ENCODE assay signal across 8 cellular contexts in the genomic region with DNA sequence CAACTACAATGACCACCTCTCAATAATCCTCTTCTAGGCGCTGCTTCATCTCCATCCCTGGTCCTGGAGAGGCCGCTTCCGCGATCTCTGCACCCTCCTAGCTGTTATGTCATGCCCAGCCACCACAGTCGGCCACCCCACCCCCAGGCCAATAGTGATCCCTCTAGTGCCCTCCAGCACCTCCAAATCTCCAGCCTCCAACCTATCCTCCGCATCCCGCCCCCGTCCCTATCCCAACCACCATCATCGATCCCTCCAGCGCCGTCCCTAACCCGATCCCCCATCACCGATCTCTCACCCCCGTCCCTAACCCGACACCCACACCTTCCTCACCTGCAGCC. TPM values are rescaled to one million over a fixed set of nuclear protein-coding genes. Genes with fewer than 3 reads are reported as not detected.
DNase-seq lines count a peak whose midpoint lies in the region; ATAC-seq and TF ChIP-seq lines count a peak whose summit lies in the region.

No MANE protein-coding gene starts in this region.

- intact Hi-C loops in CD8-positive, alpha-beta T cell (cut with DNase I, micrococcal nuclease), result loop anchor here (5.0 to 10.0 kb wide), 3 partner anchors 87 to 249 kb away; partner anchors contain the start of genes SEPTIN6 (in 1 of the 2) and UPF3B (in 1 of the 2)

- no peaks in the 10 kb centered on the region for H3K9me3 Mint-ChIP-seq in CD8-positive, alpha-beta T cell
- no peaks in the 10 kb centered on the region for H3K9me3 Mint-ChIP-seq in naive thymus-derived CD8-positive, alpha-beta T cell

- DNase-seq in CD8-positive, alpha-beta T cell, result peak in 1 of 7 experiments; percentile 16
- DNase-seq in SW480 (ENCODE audit: low spot score), result peak; percentile 16
- DNase-seq in epithelial cell of proximal tubule (ENCODE audit: low read depth), result no peak
- no peak for DNase-seq in naive thymus-derived CD8-positive, alpha-beta T cell
- DNase-seq in T1000 (lab: John Stamatoyannopoulos, UW), result no peak
- no peak for DNase-seq in NCI-H2227 (lab: John Stamatoyannopoulos, UW; ENCODE audit: unreplicated experiment)

- H3K27me3 ChIP-seq in CD8-positive, alpha-beta T cell (ENCODE audit: insufficient read depth, low read length), result no peaks in the 10 kb centered on the region

- no peaks in the 10 kb centered on the region for H3K36me3 ChIP-seq in CD8-positive, alpha-beta T cell (ENCODE audit: insufficient read depth, low read length)
- peaks cover 13 to 16% of the 10 kb centered on the region in 2 experiments; a peak in 2 of 3 replicates for H3K36me3 ChIP-seq in HEK293 (ENCODE audit: control insufficient read depth in 2 of 2, insufficient read depth in 1 of 2, low read length in 2 of 2)

- POLR2A ChIA-PET in CD8-positive, alpha-beta T cell (lab: Charles Lee), result interaction anchor here (0.5 to 1.8 kb wide), 6 partner anchors 31 to 266 kb away, joined by 4 to 21 read pairs (median 8); partner anchors contain the start of genes NDUFA1, RNF113A, RPL39 and UBE2A
- POLR2A ChIA-PET in HEK293 (lab: Yijun Ruan, JAX), result interaction anchor here (0.5 to 2.7 kb wide), 15 partner anchors 9 to 277 kb away, joined by 3 to 19 read pairs (median 3); partner anchors contain the start of genes RPL39, SEPTIN6, SOWAHD and UBE2A
- POLR2A ChIA-PET in naive thymus-derived CD8-positive, alpha-beta T cell (lab: Charles Lee), result interaction anchor here (0.5 to 3.2 kb wide), 17 partner anchors 12 to 246 kb away, joined by 3 to 29 read pairs (median 4); partner anchors contain the start of genes RPL39, SEPTIN6, SLC25A5 and STEEP1

- H3K36me3 Mint-ChIP-seq in CD8-positive, alpha-beta T cell, result peaks cover 10% of the 10 kb centered on the region
- peaks cover 0 to 20% (median 0%) of the 10 kb centered on the region in 3 donors for H3K36me3 Mint-ChIP-seq in naive thymus-derived CD8-positive, alpha-beta T cell

- H3K27me3 Mint-ChIP-seq in CD8-positive, alpha-beta T cell (ENCODE audit: low read depth), result no peaks in the 10 kb centered on the region
- H3K27me3 Mint-ChIP-seq in naive thymus-derived CD8-positive, alpha-beta T cell, result no peaks in the 10 kb centered on the region

- CTCF ChIA-PET in CD8-positive, alpha-beta T cell (lab: Charles Lee), result interaction anchor here (0.8 to 1.5 kb wide), 2 partner anchors 14 to 124 kb away, joined by 3 to 4 read pairs; no protein-coding TSS in a partner anchor
- CTCF ChIA-PET in HEK293 (lab: Yijun Ruan, JAX), result interaction anchor here (0.6 to 1.3 kb wide), 5 partner anchors 10 to 148 kb away, joined by 3 to 9 read pairs (median 7); no protein-coding TSS in a partner anchor

- peak overlapping the region; percentile 87 for H3K4me3 Mint-ChIP-seq in CD8-positive, alpha-beta T cell
- peak overlapping the region; percentile 87 to 98 (median 92) for H3K4me3 Mint-ChIP-seq in naive thymus-derived CD8-positive, alpha-beta T cell

- TF ChIP-seq CTCF in CD8-positive, alpha-beta T cell (IDR thresholded peaks at IDR 0.05), result no peak
- TF ChIP-seq CTCF in HEK293 (tag by site-specific recombination; IDR thresholded peaks at IDR 0.05) (peak; percentile 14; the same call in 1 of the 2 replicates), epithelial cell of proximal tubule (conservative IDR thresholded peaks at IDR 0.05; ENCODE audit: low read depth, low read length) (no peak)

- H3K4me3 ChIP-seq in CD8-positive, alpha-beta T cell (ENCODE audit: low read depth, low read length), result peak overlapping the region; percentile 81
- peak overlapping the region; percentile 69 for H3K4me3 ChIP-seq in HEK293 (ENCODE audit: low read depth, low read length)
- peak overlapping the region; percentile 78 for H3K4me3 ChIP-seq in epithelial cell of proximal tubule (ENCODE audit: low read depth, low read length)

- H3K4me1 Mint-ChIP-seq in CD8-positive, alpha-beta T cell (ENCODE audit: low read depth), result peaks cover 38% of the 10 kb centered on the region
- H3K4me1 Mint-ChIP-seq in naive thymus-derived CD8-positive, alpha-beta T cell, result peaks cover 12 to 47% (median 34%) of the 10 kb centered on the region in 4 donors

- H3K27ac Mint-ChIP-seq in CD8-positive, alpha-beta T cell, result peak overlapping the region; percentile 97
- H3K27ac Mint-ChIP-seq in naive thymus-derived CD8-positive, alpha-beta T cell, result peak overlapping the region; percentile 81 to 98 (median 95)

- H3K9me3 ChIP-seq in CD8-positive, alpha-beta T cell (ENCODE audit: low read length), result no peaks in the 10 kb centered on the region
- no peaks in the 10 kb centered on the region for H3K9me3 ChIP-seq in HEK293 (ENCODE audit: control insufficient read depth, insufficient read depth, low read depth, low read length)

- H3K4me1 ChIP-seq in CD8-positive, alpha-beta T cell (ENCODE audit: insufficient read depth, low read length), result peaks cover 7% of the 10 kb centered on the region
- H3K4me1 ChIP-seq in HEK293 (ENCODE audit: control insufficient read depth, insufficient read depth, low read length), result no peaks in the 10 kb centered on the region

- H3K27ac ChIP-seq in CD8-positive, alpha-beta T cell (ENCODE audit: low read depth, low read length), result peak overlapping the region; percentile 94
- peak overlapping the region; percentile 60; the same call in 1 of the 2 replicates for H3K27ac ChIP-seq in HEK293 (ENCODE audit: extremely low read depth, low read depth, low read length)

- ATAC-seq in CD8-positive, alpha-beta T cell, result no peak
- peak in 1 of 2 donors; percentile 12 for ATAC-seq in naive thymus-derived CD8-positive, alpha-beta T cell
- no peak for ATAC-seq in HG02938 (IDR thresholded peaks at IDR 0.05; ENCODE audit: unreplicated experiment)

TF ChIP-seq in HEK293, 187 proteins besides CTCF, POLR2A, EP300 and RAD21 (continues in another document):
- TF ChIP-seq ZNF777 (tag by site-specific recombination; IDR thresholded peaks at IDR 0.05; ENCODE audit: borderline replicate concordance) (no peak), ZNF639 (tag by site-specific recombination; IDR thresholded peaks at IDR 0.05) (peak; percentile 12; the same call in 1 of the 2 replicates), ZNF223 (tag by site-specific recombination; IDR thresholded peaks at IDR 0.05) (no peak), ZNF555 (tag by site-specific recombination; conservative IDR thresholded peaks at IDR 0.05) (no peak), KLF7 (tag by site-specific recombination; IDR thresholded peaks at IDR 0.05; ENCODE audit: borderline replicate concordance) (no peak), ZNF335 (tag by site-specific recombination; conservative IDR thresholded peaks at IDR 0.05) (no peak)
- TF ChIP-seq, protein P1, sequence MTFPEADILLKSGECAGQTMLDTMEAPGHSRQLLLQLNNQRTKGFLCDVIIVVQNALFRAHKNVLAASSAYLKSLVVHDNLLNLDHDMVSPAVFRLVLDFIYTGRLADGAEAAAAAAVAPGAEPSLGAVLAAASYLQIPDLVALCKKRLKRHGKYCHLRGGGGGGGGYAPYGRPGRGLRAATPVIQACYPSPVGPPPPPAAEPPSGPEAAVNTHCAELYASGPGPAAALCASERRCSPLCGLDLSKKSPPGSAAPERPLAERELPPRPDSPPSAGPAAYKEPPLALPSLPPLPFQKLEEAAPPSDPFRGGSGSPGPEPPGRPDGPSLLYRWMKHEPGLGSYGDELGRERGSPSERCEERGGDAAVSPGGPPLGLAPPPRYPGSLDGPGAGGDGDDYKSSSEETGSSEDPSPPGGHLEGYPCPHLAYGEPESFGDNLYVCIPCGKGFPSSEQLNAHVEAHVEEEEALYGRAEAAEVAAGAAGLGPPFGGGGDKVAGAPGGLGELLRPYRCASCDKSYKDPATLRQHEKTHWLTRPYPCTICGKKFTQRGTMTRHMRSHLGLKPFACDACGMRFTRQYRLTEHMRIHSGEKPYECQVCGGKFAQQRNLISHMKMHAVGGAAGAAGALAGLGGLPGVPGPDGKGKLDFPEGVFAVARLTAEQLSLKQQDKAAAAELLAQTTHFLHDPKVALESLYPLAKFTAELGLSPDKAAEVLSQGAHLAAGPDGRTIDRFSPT (tag by site-specific recombination; IDR thresholded peaks at IDR 0.05), result 0 out of 2 replicates have a peak, but pooled peaks have one; percentile 51

RNA-seq across cellular contexts. Expression of gene NKRF, which starts 0.9 kb away (rescaled TPM):
- 10 to 100 TPM; 18.3 to 20.5 TPM for total RNA-seq in CD8-positive, alpha-beta T cell
- 5.8 and 7.1 TPM in 2 replicates for total RNA-seq in epithelial cell of proximal tubule
- total RNA-seq in naive thymus-derived CD8-positive, alpha-beta T cell, result 10 to 100 TPM; 14.4 to 14.6 TPM
- polyA plus RNA-seq in naive thymus-derived CD8-positive, alpha-beta T cell, result 1 to 10 TPM; 4.8 to 8.5 (median 6.8) TPM

RNA-seq across cellular contexts. Expression of gene UBE2A, which starts 31.0 kb away (rescaled TPM):
- total RNA-seq in CD8-positive, alpha-beta T cell, result 100 to 1,000 TPM; 101 to 103 TPM
- total RNA-seq in epithelial cell of proximal tubule, result 28.1 and 40.2 TPM in 2 replicates
- total RNA-seq in naive thymus-derived CD8-positive, alpha-beta T cell, result 10 to 100 TPM; 41.0 to 43.5 TPM
- 10 to 100 TPM; 31.5 to 43.5 (median 34.0) TPM for polyA plus RNA-seq in naive thymus-derived CD8-positive, alpha-beta T cell

RNA-seq across cellular contexts. Expression of gene STEEP1, which starts 40.2 kb away (rescaled TPM):
- total RNA-seq in CD8-positive, alpha-beta T cell, result 10 to 100 TPM; 33.6 to 34.5 TPM
- 12.2 and 28.4 TPM in 2 replicates for total RNA-seq in epithelial cell of proximal tubule
- 10 to 100 TPM; 24.9 to 25.7 TPM for total RNA-seq in naive thymus-derived CD8-positive, alpha-beta T cell
- polyA plus RNA-seq in naive thymus-derived CD8-positive, alpha-beta T cell, result 10 to 100 TPM; 13.3 to 18.0 (median 15.3) TPM
